31 cellular contexts compared by ENCODE assay signal in genomic region chr22:25956801-25957200, GRCh38.
"Had no signal": no experiment of that assay in that cellular context is flagged by ENCODE, and none has a peak within 500 bp of the region (broad histone marks: within the 10 kb centered on the region; RNA-seq: fewer than 3 reads in every experiment).

No MANE protein-coding gene starts in this region.

- H3K4me1 ChIP-seq: colonic mucosa, esophagus muscularis mucosa, foreskin keratinocyte, gastrocnemius medialis had no signal

- H3K36me3 Mint-ChIP-seq: activated naive CD8-positive, alpha-beta T cell had no signal

- ATAC-seq: activated CD4-positive, CD25-positive, alpha-beta regulatory T cell treated with anti-CD3 and anti-CD28 coated beads, Interleukin-2, amount 50 U/mL, for 24 hours; activated CD8-positive, alpha-beta T cell treated with anti-CD3 and anti-CD28 coated beads for 36 hours; activated T-cell treated with anti-CD3 and anti-CD28 coated beads, Interleukin-2, amount 50 U/mL, for 4 hours; activated T-helper 17 cell treated with anti-CD3 and anti-CD28 coated beads, Interleukin-2, amount 50 U/mL, for 72 hours; foreskin keratinocyte; gastrocnemius medialis; heart left ventricle; T-helper 17 cell had no signal

- H3K27ac Mint-ChIP-seq: activated B cell treated with CpG ODN at 0.5 μM for 24 hours; activated CD8-positive, alpha-beta T cell treated with anti-CD3 and anti-CD28 coated beads for 36 hours; activated naive CD8-positive, alpha-beta T cell; activated T-helper 17 cell treated with anti-CD3 and anti-CD28 coated beads, Interleukin-2, amount 50 U/mL, for 72 hours; T-helper 17 cell; T-helper 2 cell treated with Interferon-gamma antibody and Interleukin-4, amounts not matched to agents 5 μg/mL and 100 μg/mL, for 36 hours had no signal

- H3K27me3 Mint-ChIP-seq: activated CD8-positive, alpha-beta T cell treated with anti-CD3 and anti-CD28 coated beads for 36 hours; activated naive CD8-positive, alpha-beta T cell; T-helper 17 cell had no signal

- H3K27ac ChIP-seq: colonic mucosa, esophagus muscularis mucosa, foreskin keratinocyte, gastrocnemius medialis, heart left ventricle, WERI-Rb-1 had no signal

- H3K27me3 ChIP-seq: colonic mucosa, foreskin keratinocyte, gastrocnemius medialis, heart left ventricle had no signal

- FAIRE-seq: astrocyte had no signal

- H3K4me3 Mint-ChIP-seq: activated B cell treated with CpG ODN at 0.5 μM for 24 hours; activated CD8-positive, alpha-beta T cell treated with anti-CD3 and anti-CD28 coated beads for 36 hours; activated naive CD8-positive, alpha-beta T cell; activated T-cell treated with anti-CD3 and anti-CD28 coated beads, Interleukin-2, amount 50 U/mL, for 4 hours; activated T-helper 17 cell treated with anti-CD3 and anti-CD28 coated beads, Interleukin-2, amount 50 U/mL, for 72 hours; T-helper 17 cell; T-helper 2 cell treated with Interferon-gamma antibody and Interleukin-4, amounts not matched to agents 5 μg/mL and 100 μg/mL, for 36 hours had no signal

- H3K36me3 ChIP-seq: colonic mucosa, WERI-Rb-1 had no signal

- H3K4me1 Mint-ChIP-seq: activated B cell treated with CpG ODN at 0.5 μM for 24 hours; activated T-helper 17 cell treated with anti-CD3 and anti-CD28 coated beads, Interleukin-2, amount 50 U/mL, for 72 hours; T-helper 17 cell had no signal

- H3K9me3 Mint-ChIP-seq: activated B cell treated with CpG ODN at 0.5 μM for 24 hours; activated CD8-positive, alpha-beta T cell treated with anti-CD3 and anti-CD28 coated beads for 36 hours; activated T-cell treated with anti-CD3 and anti-CD28 coated beads, Interleukin-2, amount 50 U/mL, for 4 hours; T-helper 2 cell treated with Interferon-gamma antibody and Interleukin-4, amounts not matched to agents 5 μg/mL and 100 μg/mL, for 36 hours had no signal

- DNase-seq: activated B cell treated with CpG ODN at 0.5 μM for 24 hours; activated CD4-positive, alpha-beta T cell treated with anti-CD3 and anti-CD28 coated beads for 48 hours; activated CD4-positive, alpha-beta T cell treated with anti-CD3 and anti-CD28 coated beads, Interleukin-2, amount 50 U/mL, for 1 hour; activated CD4-positive, alpha-beta T cell treated with anti-CD3 and anti-CD28 coated beads, Interleukin-2, amount 50 U/mL, for 48 hours; activated CD8-positive, alpha-beta memory T cell treated with anti-CD3 and anti-CD28 coated beads for 24 hours; activated CD8-positive, alpha-beta T cell treated with anti-CD3 and anti-CD28 coated beads for 36 hours; activated effector memory CD4-positive, alpha-beta T cell treated with Interleukin-2 at 50 U/mL for 16 hours; activated gamma-delta T cell treated with Interleukin-2 at 50 U/mL for 16 hours; activated naive CD4-positive, alpha-beta T cell treated with anti-CD3 and anti-CD28 coated beads, Interleukin-2, amount 50 U/mL, for 16 hours; activated naive CD4-positive, alpha-beta T cell treated with Interleukin-2 at 50 U/mL for 16 hours; activated T-cell treated with anti-CD3 and anti-CD28 coated beads, Interleukin-2, amount 50 U/mL, for 4 hours; amniotic stem cell; anterior cingulate cortex; central memory CD4-positive, alpha-beta T cell; cerebellar nuclear complex; colonic mucosa; effector CD8-positive, alpha-beta T cell; foreskin keratinocyte; gastrocnemius medialis; glutamatergic neuron; heart left ventricle; T-helper 1 cell; T-helper 17 cell; T1000; WERI-Rb-1 had no signal

- H3K9me3 ChIP-seq: colonic mucosa, esophagus muscularis mucosa, gastrocnemius medialis, heart left ventricle had no signal

- H3K4me3 ChIP-seq: colonic mucosa, esophagus muscularis mucosa, gastrocnemius medialis, heart left ventricle had no signal
